In the genomic region with DNA sequence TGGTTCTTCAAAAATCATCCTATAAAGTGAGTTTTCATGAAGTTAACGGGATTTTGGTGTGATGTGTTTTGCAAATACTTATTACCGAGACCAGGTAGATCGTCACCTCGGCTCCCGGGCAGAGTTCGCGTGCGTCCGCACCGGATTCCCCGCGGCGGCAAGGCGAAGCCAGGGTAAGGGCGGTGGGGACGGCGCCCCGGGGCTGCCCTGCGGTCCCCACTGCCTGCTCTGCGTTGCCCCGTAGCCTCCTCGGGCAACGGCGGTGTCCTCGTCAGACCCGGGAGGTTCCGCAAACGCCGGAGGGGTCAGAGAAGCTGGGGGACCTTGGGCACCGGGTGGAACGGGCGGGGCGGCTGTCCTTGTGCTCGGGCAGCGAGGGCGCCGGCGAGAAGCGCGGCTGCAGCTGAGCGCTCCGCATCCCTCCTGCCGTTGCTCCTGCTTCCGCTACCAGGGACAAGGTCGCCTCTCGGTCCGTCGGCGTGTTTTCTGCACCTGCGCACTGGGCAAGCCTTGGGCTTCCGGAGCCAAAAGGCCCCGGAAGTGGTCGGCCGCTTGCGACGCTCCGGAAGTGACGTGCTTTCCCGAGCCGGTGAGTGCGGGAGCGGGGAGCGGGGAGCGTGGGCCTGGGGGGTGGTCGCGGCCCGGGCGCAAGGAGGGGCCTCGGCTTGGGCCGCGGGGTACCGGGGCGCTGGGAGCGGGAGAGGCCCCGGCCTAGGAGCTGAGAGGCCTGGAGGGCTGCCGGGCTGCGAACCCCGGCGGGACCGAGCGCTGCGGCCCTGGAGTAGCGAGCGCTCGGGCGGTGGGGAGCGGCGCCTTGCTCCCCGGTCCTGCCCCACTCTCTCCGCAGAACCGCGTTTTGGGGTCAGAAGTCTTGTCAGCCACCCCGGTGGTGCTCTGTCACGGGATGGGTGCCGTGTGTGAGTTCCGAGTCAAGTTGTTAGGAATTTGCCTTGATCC, we compare ENCODE assay signal across 8 cellular contexts. TPM values are rescaled to one million over a fixed set of nuclear protein-coding genes. Genes with fewer than 3 reads are reported as not detected.
DNase-seq lines count a peak whose midpoint lies in the region; ATAC-seq, FAIRE-seq and TF ChIP-seq lines count a peak whose summit lies in the region.

A gene with protein sequence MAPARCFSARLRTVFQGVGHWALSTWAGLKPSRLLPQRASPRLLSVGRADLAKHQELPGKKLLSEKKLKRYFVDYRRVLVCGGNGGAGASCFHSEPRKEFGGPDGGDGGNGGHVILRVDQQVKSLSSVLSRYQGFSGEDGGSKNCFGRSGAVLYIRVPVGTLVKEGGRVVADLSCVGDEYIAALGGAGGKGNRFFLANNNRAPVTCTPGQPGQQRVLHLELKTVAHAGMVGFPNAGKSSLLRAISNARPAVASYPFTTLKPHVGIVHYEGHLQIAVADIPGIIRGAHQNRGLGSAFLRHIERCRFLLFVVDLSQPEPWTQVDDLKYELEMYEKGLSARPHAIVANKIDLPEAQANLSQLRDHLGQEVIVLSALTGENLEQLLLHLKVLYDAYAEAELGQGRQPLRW (plus strand): TSS at position 560 of the 957 bp plus-strand sequence. CDS start 10,393 bp downstream, outside the sequence.

- H3K27ac ChIP-seq in OCI-LY3 (ENCODE audit: low read length) (peak within 1 kb of the TSS; percentile 78), endothelial cell of umbilical vein (ENCODE audit: insufficient read depth, low read depth, low read length) (peak within 1 kb of the TSS; percentile 92)

- dilution Hi-C loops in endothelial cell of umbilical vein (cut with MboI; ENCODE audit: extremely low pct_ligation_motif_present, low sequenced_read_pairs), result no loop called here

- H3K79me2 ChIP-seq in OCI-LY3 (ENCODE audit: low read length) (peaks cover 56% of the 10 kb centered on the region), endothelial cell of umbilical vein (ENCODE audit: control insufficient read depth, insufficient read depth, low read length) (peaks cover 18% of the 10 kb centered on the region)

- DNase-seq in D721Med (ENCODE audit: insufficient read length, low spot score) (peak; percentile 98), HuH-7.5 (ENCODE audit: low spot score) (peak; percentile 100), endothelial cell of umbilical vein (ENCODE audit: low read depth, low spot score) (peak; percentile 93), midbrain (lab: John Stamatoyannopoulos, UW) (peak; percentile 95)
- DNase-seq in activated CD8-positive, alpha-beta memory T cell treated with anti-CD3 and anti-CD28 coated beads, Interleukin-2, amount 50 U/mL, for 48 hours, result peak; percentile 95
- peak; percentile 94 for DNase-seq in stimulated activated CD8-positive, alpha-beta memory T cell treated with anti-CD3 and anti-CD28 coated beads, Interleukin-15, amount 100 ng/mL, for 48 hours (ENCODE audit: low read depth in 2 of 2)

- H2AFZ ChIP-seq in OCI-LY3 (ENCODE audit: low read depth, low read length) (peak within 1 kb of the TSS; percentile 68; the same call in 1 of the 2 replicates), endothelial cell of umbilical vein (ENCODE audit: low read depth, low read length) (peak within 1 kb of the TSS; percentile 74)

- H3K4me3 ChIP-seq in OCI-LY3 (ENCODE audit: low read length) (peak within 1 kb of the TSS; percentile 87), endothelial cell of umbilical vein (replicated peaks in 1 of 3; ENCODE audit: insufficient read depth in 1 of 3, low read depth in 1 of 3, low read length in 3 of 3) (peak within 1 kb of the TSS; percentile 87 to 98 (median 93))

- CTCF ChIA-PET in endothelial cell of umbilical vein (lab: Charles Lee), result no interaction called here

- POLR2A ChIA-PET in endothelial cell of umbilical vein (lab: Charles Lee), result no interaction called here

- intact Hi-C loops in endothelial cell of umbilical vein (cut with micrococcal nuclease), result loop anchor here (1.0 to 10.0 kb wide), 4 partner anchors 39 to 202 kb away; a partner anchor contains a TSS

- TF ChIP-seq CTCF in D721Med (IDR thresholded peaks at IDR 0.05; ENCODE audit: insufficient read depth, missing control alignments) (no peak), OCI-LY3 (IDR thresholded peaks at IDR 0.05; ENCODE audit: low read depth, low read length) (no peak), endothelial cell of umbilical vein (IDR thresholded peaks at IDR 0.05; ENCODE audit: extremely low read depth in 1 of 2, insufficient read depth in 1 of 2, low read depth in 1 of 2, low read length in 2 of 2) (no peak)

- FAIRE-seq in D721Med (lab: Jason Lieb, UNC) (no peak), endothelial cell of umbilical vein (lab: Jason Lieb, UNC) (peak; percentile 88)

- TF ChIP-seq POLR2A in endothelial cell of umbilical vein (IDR thresholded peaks at IDR 0.05; ENCODE audit: low read depth, low read length), result peak; percentile 90

- peaks cover 29% of the 10 kb centered on the region for H3K4me1 ChIP-seq in OCI-LY3 (ENCODE audit: low read length)
- H3K4me1 ChIP-seq in endothelial cell of umbilical vein (ENCODE audit: control insufficient read depth, extremely low read depth, insufficient read depth, low read length), result peaks cover 21% of the 10 kb centered on the region

- H3K9me3 ChIP-seq in OCI-LY3 (ENCODE audit: insufficient read depth, low read length) (no peaks in the 10 kb centered on the region), endothelial cell of umbilical vein (replicated peaks; ENCODE audit: control insufficient read depth, insufficient read depth, low read length) (no peaks in the 10 kb centered on the region)

- H4K20me1 ChIP-seq in OCI-LY3 (ENCODE audit: insufficient read depth, low read length) (peaks cover 2% of the 10 kb centered on the region; the same call in 1 of the 2 replicates), endothelial cell of umbilical vein (replicated peaks; ENCODE audit: control insufficient read depth, extremely low read depth, insufficient read depth, low read length) (no peaks in the 10 kb centered on the region)

- H3K36me3 ChIP-seq in OCI-LY3 (replicated peaks; ENCODE audit: low read depth, low read length) (no peaks in the 10 kb centered on the region), endothelial cell of umbilical vein (ENCODE audit: control insufficient read depth in 2 of 2, extremely low read depth in 1 of 2, insufficient read depth in 2 of 2, low read length in 2 of 2) (no peaks in the 10 kb centered on the region)

- no peaks in the 10 kb centered on the region for H3K9me1 ChIP-seq in endothelial cell of umbilical vein (replicated peaks; ENCODE audit: control insufficient read depth, extremely low read depth, insufficient read depth, low read length)

- ATAC-seq in GM21528 (IDR thresholded peaks at IDR 0.05; ENCODE audit: low FRiP score, unreplicated experiment), result peak; percentile 91

- TSS peak; percentile 86 for BruUV-seq in endothelial cell of umbilical vein (replicated peaks; lab: Mats Ljungman, UMichigan)

- H3K27me3 ChIP-seq in OCI-LY3 (ENCODE audit: low read depth, low read length), result no peaks in the 10 kb centered on the region
- H3K27me3 ChIP-seq in endothelial cell of umbilical vein (ENCODE audit: control insufficient read depth in 2 of 2, insufficient read depth in 2 of 2, low read length in 2 of 2), result no peaks in the 10 kb centered on the region

- H3K9ac ChIP-seq in OCI-LY3 (ENCODE audit: low read length) (peak within 1 kb of the TSS; percentile 87), endothelial cell of umbilical vein (replicated peaks; ENCODE audit: extremely low read depth, insufficient read depth, low read length) (peak within 1 kb of the TSS; percentile 99)

- H3K4me2 ChIP-seq in OCI-LY3 (ENCODE audit: low read length) (peak within 1 kb of the TSS; percentile 98), endothelial cell of umbilical vein (ENCODE audit: insufficient read depth, low read length) (peak within 1 kb of the TSS; percentile 95)

TF ChIP-seq in endothelial cell of umbilical vein, 7 proteins besides CTCF, POLR2A, EP300 and RAD21:
- TF ChIP-seq JUN (IDR thresholded peaks at IDR 0.05; ENCODE audit: borderline replicate concordance, insufficient read depth, insufficient read length, low read depth) (no peak), EZH2 (IDR thresholded peaks at IDR 0.05; ENCODE audit: borderline replicate concordance, low read depth, low read length, severe bottlenecking) (no peak), POLR2AphosphoS5 (IDR thresholded peaks at IDR 0.05; ENCODE audit: insufficient read depth, low read depth, low read length) (peak; percentile 95)

RNA-seq across cellular contexts. Expression of the gene that starts here (rescaled TPM):
- 22.1 and 31.6 TPM in 2 replicates for total RNA-seq in endothelial cell of umbilical vein
- polyA plus RNA-seq in endothelial cell of umbilical vein, result 19.9 and 22.2 TPM in 2 replicates
- polyA plus RNA-seq in endothelial cell of umbilical vein (2011; cell fraction: cytosol; rRNA removed), result 17.0 and 17.8 TPM in 2 replicates
- polyA plus RNA-seq in endothelial cell of umbilical vein (2011; cell fraction: nucleus; rRNA removed), result 32.3 and 33.8 TPM in 2 replicates
- polyA plus RNA-seq in endothelial cell of umbilical vein (2012), result 14.4 and 17.4 TPM in 2 replicates
- 11.5 and 11.9 TPM in 2 replicates for polyA minus RNA-seq in endothelial cell of umbilical vein
- polyA minus RNA-seq in endothelial cell of umbilical vein (2011; cell fraction: cytosol; rRNA and poly(A)+ RNA removed), result 20.9 TPM
- polyA minus RNA-seq in endothelial cell of umbilical vein (2011; cell fraction: nucleus; rRNA and poly(A)+ RNA removed), result 12.4 and 17.0 TPM in 2 replicates

Comparison
In these comparisons a context has a peak if more than half of its experiments do, and no peak if none do; other contexts are left out.
1. Peak in every context shown above with its lines: DNase-seq, ATAC-seq, H3K4me3 ChIP-seq and H3K27ac ChIP-seq.